Comparison of ENCODE assay signal across 26 cellular contexts in genomic region chr6:151175924-151176445, GRCh38.
"Had no signal": no experiment of that assay in that cellular context is flagged by ENCODE, and none has a peak within 500 bp of the region (broad histone marks: within the 10 kb centered on the region; RNA-seq: fewer than 3 reads in every experiment).

No MANE protein-coding gene starts in this region.

- H3K9me3 ChIP-seq: esophagus squamous epithelium, left lung, neutrophil, pancreas, right atrium auricular region, sigmoid colon, testis, tibial artery, upper lobe of right lung, uterus had no signal

- H3K36me3 Mint-ChIP-seq: naive thymus-derived CD8-positive, alpha-beta T cell; stimulated activated memory B cell treated with anti-CD40 and anti-IgM and Interleukin-4, amounts not matched to agents 10 μg/mL and 1 μg/mL and 100 μg/mL, for 72 hours had no signal

- H3K4me1 Mint-ChIP-seq: naive thymus-derived CD8-positive, alpha-beta T cell; stimulated activated memory B cell treated with anti-CD40 and anti-IgM and Interleukin-4, amounts not matched to agents 10 μg/mL and 1 μg/mL and 100 μg/mL, for 72 hours had no signal

- DNase-seq: cerebellar nuclear complex; cortex of kidney; effector memory CD8-positive, alpha-beta T cell; erythroblast; esophagus squamous epithelium; kidney; left cardiac atrium; left lung; mesenchymal stem cell; naive thymus-derived CD8-positive, alpha-beta T cell; nephron progenitor cell; pancreas; sigmoid colon; stimulated activated CD4-positive, alpha-beta T cell treated with anti-CD3 and anti-CD28 coated beads, Interleukin-4, amount 100 ng/mL, for 4 hours; stimulated activated naive CD8-positive, alpha-beta T cell treated with anti-CD3 and anti-CD28 coated beads, Interleukin-15, Interleukin-2, amounts not matched to agents 100 U/mL and 50 U/mL, for 24 hours; substantia nigra; testis; tibial artery; upper lobe of right lung; uterus had no signal

- H3K27ac Mint-ChIP-seq: effector memory CD8-positive, alpha-beta T cell; naive thymus-derived CD8-positive, alpha-beta T cell; nephron progenitor cell; progenitor cell of endocrine pancreas; stimulated activated memory B cell treated with anti-CD40 and anti-IgM and Interleukin-4, amounts not matched to agents 10 μg/mL and 1 μg/mL and 100 μg/mL, for 72 hours had no signal

- H3K4me3 ChIP-seq: esophagus squamous epithelium, left lung, pancreas, right atrium auricular region, sigmoid colon, testis, tibial artery, upper lobe of right lung, uterus had no signal

- H3K4me3 Mint-ChIP-seq: effector memory CD8-positive, alpha-beta T cell; naive thymus-derived CD8-positive, alpha-beta T cell; nephron progenitor cell; stimulated activated memory B cell treated with anti-CD40 and anti-IgM and Interleukin-4, amounts not matched to agents 10 μg/mL and 1 μg/mL and 100 μg/mL, for 72 hours had no signal

- H3K36me3 ChIP-seq: esophagus squamous epithelium, left lung, neutrophil, pancreas, right atrium auricular region, sigmoid colon, tibial artery, upper lobe of right lung, uterus had no signal

- H3K27me3 ChIP-seq: esophagus squamous epithelium, pancreas, right atrium auricular region, sigmoid colon, testis, tibial artery, upper lobe of right lung, uterus had no signal

- FAIRE-seq: endometrium, frontal cortex, kidney, pancreas had no signal

- H3K27ac ChIP-seq: esophagus squamous epithelium, left lung, neutrophil, pancreas, right atrium auricular region, sigmoid colon, testis, tibial artery, upper lobe of right lung, uterus had no signal

- H3K9me3 Mint-ChIP-seq: effector memory CD8-positive, alpha-beta T cell; nephron progenitor cell had no signal

- H3K4me1 ChIP-seq: esophagus squamous epithelium, left lung, pancreas, right atrium auricular region, sigmoid colon, upper lobe of right lung, uterus had no signal
